9 cellular contexts compared by ENCODE assay signal in the genomic region with DNA sequence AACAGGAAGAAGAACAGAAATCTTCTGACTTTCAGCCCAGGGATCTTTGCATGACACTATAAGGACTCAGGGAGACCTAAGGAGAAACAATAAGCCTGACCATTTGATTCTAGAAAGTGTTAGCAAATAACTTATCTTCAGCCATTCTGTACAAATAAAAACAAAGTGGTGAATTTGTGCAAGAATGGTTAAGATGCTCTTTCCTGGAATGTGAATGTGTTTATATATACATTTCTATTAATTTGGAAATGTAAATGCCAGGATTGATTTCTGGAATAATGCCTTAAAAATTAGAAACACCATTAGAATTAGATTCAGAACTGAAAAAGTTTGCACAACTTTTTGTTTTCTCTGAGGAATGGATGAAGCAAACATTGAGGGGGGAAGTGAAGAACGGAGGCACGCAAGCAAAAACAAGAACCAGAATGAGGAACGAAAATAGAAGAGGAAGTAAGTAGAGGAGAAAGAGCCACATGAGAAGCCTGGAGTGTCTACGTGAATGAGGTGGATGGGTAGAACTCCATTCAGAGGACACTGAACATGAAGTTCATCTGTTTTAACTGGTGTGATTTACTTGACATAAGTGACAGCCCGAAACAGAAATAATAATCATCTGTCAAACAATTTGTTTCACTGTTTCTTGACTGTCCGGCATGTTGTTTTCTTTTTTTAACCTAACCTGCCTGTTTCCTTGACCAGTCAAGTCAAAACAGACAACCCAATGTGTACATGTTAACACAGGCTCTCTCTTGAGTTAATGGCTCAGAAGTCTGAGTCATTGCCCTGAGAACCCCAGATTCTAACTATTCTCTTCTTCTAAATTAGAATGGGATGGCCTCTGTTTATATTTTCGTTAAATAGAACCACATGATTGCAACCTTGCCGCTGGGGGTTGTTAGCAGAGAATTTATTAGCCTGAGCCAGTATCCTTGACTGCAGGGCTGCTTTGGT.
DNase-seq lines count a peak whose midpoint lies in the region; ATAC-seq and TF ChIP-seq lines count a peak whose summit lies in the region.
"Had no signal": no experiment of that assay in that cellular context is flagged by ENCODE, and none has a peak within 500 bp of the region (broad histone marks: within the 10 kb centered on the region; RNA-seq: fewer than 3 reads in every experiment).

No MANE protein-coding gene starts in this region.

- ATAC-seq in heart right ventricle (peak in 6 of 8 donors; percentile 35 to 66 (median 55)), HG03095 (IDR thresholded peaks at IDR 0.05; ENCODE audit: unreplicated experiment) (peak; percentile 67)

- H3K27ac ChIP-seq in heart right ventricle = peak overlapping the region in 5 of 10 donors; percentile 1 to 89 (median 32)
- peak overlapping the region; percentile 80 for H3K27ac ChIP-seq in suprapubic skin
- H3K27ac ChIP-seq in uterus = no peak overlapping the region
- H3K27ac ChIP-seq: C4-2B had no signal

- peaks cover 0 to 51% (median 0%) of the 10 kb centered on the region in 9 donors for H3K4me1 ChIP-seq in heart right ventricle
- H3K4me1 ChIP-seq in suprapubic skin = peaks cover 53% of the 10 kb centered on the region
- no peaks in the 10 kb centered on the region for H3K4me1 ChIP-seq in uterus

- TF ChIP-seq POLR2A in suprapubic skin (IDR thresholded peaks at IDR 0.05) (no peak), uterus (IDR thresholded peaks at IDR 0.05) (no peak)

- H3K36me3 Mint-ChIP-seq in activated T-helper 2 cell treated with anti-CD3 and anti-CD28 coated beads, Interferon-gamma antibody, Interleukin-2, Interleukin-4, amounts not matched to agents 10 μg/mL and 5 μg/mL and 100 μg/mL, durations not matched to agents 14 hours and 24 hours and 36 hours (ENCODE audit: low read depth) = no peaks in the 10 kb centered on the region

- H3K36me3 ChIP-seq in heart right ventricle (no peaks in the 10 kb centered on the region), suprapubic skin (no peaks in the 10 kb centered on the region), uterus (no peaks in the 10 kb centered on the region)

- peak overlapping the region; percentile 69 for H3K27ac Mint-ChIP-seq in activated T-helper 2 cell treated with anti-CD3 and anti-CD28 coated beads, Interferon-gamma antibody, Interleukin-2, Interleukin-4, amounts not matched to agents 10 μg/mL and 5 μg/mL and 100 μg/mL, durations not matched to agents 14 hours and 24 hours and 36 hours

- no peak for TF ChIP-seq CTCF in heart right ventricle (IDR thresholded peaks at IDR 0.05)
- TF ChIP-seq CTCF in suprapubic skin (IDR thresholded peaks at IDR 0.05) = no peak
- no peak for TF ChIP-seq CTCF in uterus (IDR thresholded peaks at IDR 0.05)

- 50 to 66% methylated on average over 8 of the region's 8 CpGs for WGBS in heart right ventricle, 2 donors
- 30% methylated on average over 8 of the region's 8 CpGs for WGBS in suprapubic skin

- intact Hi-C loops in heart right ventricle (cut with DNase I) = no loop called here
- intact Hi-C loops in cardiac septum (cut with DNase I) = no loop called here
- intact Hi-C loops in activated T-helper 2 cell treated with anti-CD3 and anti-CD28 coated beads, Interferon-gamma antibody, Interleukin-2, Interleukin-4, amounts not matched to agents 10 μg/mL and 5 μg/mL and 100 μg/mL, durations not matched to agents 14 hours and 24 hours and 36 hours (cut with micrococcal nuclease) = loop anchor here (10.0 kb wide), 1 partner anchor 136 kb away; no protein-coding TSS in a partner anchor
- intact Hi-C loops in uterus (cut with DNase I; ENCODE audit: low total_unique reads) = no loop called here

- no peak overlapping the region for H3K4me3 ChIP-seq in heart right ventricle
- H3K4me3 ChIP-seq in suprapubic skin = no peak overlapping the region
- no peak overlapping the region for H3K4me3 ChIP-seq in uterus

- TF ChIP-seq EP300 in suprapubic skin (IDR thresholded peaks at IDR 0.05) = no peak

- no peak for DNase-seq in heart right ventricle
- no peak for DNase-seq in cardiac septum (ENCODE audit: low spot score)
- no peak for DNase-seq in activated T-helper 2 cell treated with anti-CD3 and anti-CD28 coated beads, Interferon-gamma antibody, Interleukin-2, Interleukin-4, amounts not matched to agents 10 μg/mL and 5 μg/mL and 100 μg/mL, durations not matched to agents 14 hours and 24 hours and 36 hours (ENCODE audit: low spot score)
- no peak for DNase-seq in suprapubic skin (ENCODE audit: low spot score in 2 of 2)
- no peak for DNase-seq in uterus
- DNase-seq in NCI-H1436 treated with DMSO at 0.1 percent for 48 hours (lab: John Stamatoyannopoulos, UW) = no peak
- no peak for DNase-seq in activated CD8-positive, alpha-beta memory T cell treated with anti-CD3 and anti-CD28 coated beads for 24 hours

- H3K4me3 Mint-ChIP-seq in activated T-helper 2 cell treated with anti-CD3 and anti-CD28 coated beads, Interferon-gamma antibody, Interleukin-2, Interleukin-4, amounts not matched to agents 10 μg/mL and 5 μg/mL and 100 μg/mL, durations not matched to agents 14 hours and 24 hours and 36 hours (ENCODE audit: low read depth) = no peak overlapping the region

- peaks cover 48% of the 10 kb centered on the region for H3K4me1 Mint-ChIP-seq in activated T-helper 2 cell treated with anti-CD3 and anti-CD28 coated beads, Interferon-gamma antibody, Interleukin-2, Interleukin-4, amounts not matched to agents 10 μg/mL and 5 μg/mL and 100 μg/mL, durations not matched to agents 14 hours and 24 hours and 36 hours (ENCODE audit: low read depth)

- H3K27me3 Mint-ChIP-seq in activated T-helper 2 cell treated with anti-CD3 and anti-CD28 coated beads, Interferon-gamma antibody, Interleukin-2, Interleukin-4, amounts not matched to agents 10 μg/mL and 5 μg/mL and 100 μg/mL, durations not matched to agents 14 hours and 24 hours and 36 hours (ENCODE audit: low read depth) = no peaks in the 10 kb centered on the region

- peaks cover 2% of the 10 kb centered on the region for H3K9me3 Mint-ChIP-seq in activated T-helper 2 cell treated with anti-CD3 and anti-CD28 coated beads, Interferon-gamma antibody, Interleukin-2, Interleukin-4, amounts not matched to agents 10 μg/mL and 5 μg/mL and 100 μg/mL, durations not matched to agents 14 hours and 24 hours and 36 hours

- no peaks in the 10 kb centered on the region for H3K27me3 ChIP-seq in heart right ventricle
- H3K27me3 ChIP-seq in suprapubic skin = no peaks in the 10 kb centered on the region
- no peaks in the 10 kb centered on the region for H3K27me3 ChIP-seq in uterus

- H3K9me3 ChIP-seq in heart right ventricle (no peaks in the 10 kb centered on the region), suprapubic skin (no peaks in the 10 kb centered on the region), uterus (no peaks in the 10 kb centered on the region)
